In genomic region chr11:103729653-103730052, GRCh38 we compare ENCODE assay signal across 28 cellular contexts.
DNase-seq lines count a peak whose midpoint lies in the region; FAIRE-seq and TF ChIP-seq lines count a peak whose summit lies in the region.
"Had no signal": no experiment of that assay in that cellular context is flagged by ENCODE, and none has a peak within 500 bp of the region (broad histone marks: within the 10 kb centered on the region; RNA-seq: fewer than 3 reads in every experiment).

No MANE protein-coding gene starts in this region.

- H3K36me3 ChIP-seq in DOHH2 (ENCODE audit: control insufficient read depth, low read length) (no peaks in the 10 kb centered on the region), SK-N-MC (ENCODE audit: insufficient read depth, low read length) (no peaks in the 10 kb centered on the region)
- H3K36me3 ChIP-seq: adrenal gland, gastrocnemius medialis, left lung, suprapubic skin had no signal

- no peak overlapping the region for H3K4me3 Mint-ChIP-seq in endothelial cell (ENCODE audit: unreplicated experiment)
- H3K4me3 Mint-ChIP-seq in neural crest cell = no peak overlapping the region
- H3K4me3 Mint-ChIP-seq: CD4-positive, alpha-beta memory T cell; WTC11 had no signal

- H3K9ac ChIP-seq in SK-N-MC (ENCODE audit: insufficient read length) = no peak overlapping the region

- H3K9me3 Mint-ChIP-seq in endothelial cell (ENCODE audit: unreplicated experiment) (peaks cover 22% of the 10 kb centered on the region), neural crest cell (peaks cover 18% of the 10 kb centered on the region)

- H3K9me3 ChIP-seq in DOHH2 (ENCODE audit: control insufficient read depth, insufficient read depth, low read length) (peaks cover 11% of the 10 kb centered on the region; the same call in 1 of the 2 replicates), SK-N-MC (ENCODE audit: low read depth, low read length) (no peaks in the 10 kb centered on the region)
- H3K9me3 ChIP-seq: adrenal gland, gastrocnemius medialis, suprapubic skin had no signal

- H3K79me2 ChIP-seq in DOHH2 (ENCODE audit: control insufficient read depth, low read length) = no peaks in the 10 kb centered on the region

- H3K4me1 ChIP-seq in DOHH2 (ENCODE audit: control insufficient read depth, low read length) = peaks cover 12% of the 10 kb centered on the region
- H3K4me1 ChIP-seq: adrenal gland, gastrocnemius medialis, left lung, suprapubic skin had no signal

- H3K4me2 ChIP-seq in DOHH2 (ENCODE audit: low read length) = 0 out of 2 replicates have a peak overlapping the region, but pooled peaks have one; percentile 4

- DNase-seq in SK-N-MC (ENCODE audit: low read depth, low spot score) (no peak), endothelial cell (ENCODE audit: low spot score) (no peak), neural crest cell (ENCODE audit: low read depth, low spot score) (no peak), EL (no peak), UCSD-AML1 (lab: John Stamatoyannopoulos, UW; ENCODE audit: unreplicated experiment) (no peak), GM12891 (ENCODE audit: insufficient read length, low spot score) (no peak)
- DNase-seq: activated CD4-positive, alpha-beta T cell treated with anti-CD3 and anti-CD28 coated beads, Interleukin-2, amount 50 U/mL, for 1 hour; activated naive CD4-positive, alpha-beta T cell; activated T-cell treated with anti-CD3 and anti-CD28 coated beads, Interleukin-2, amount 50 U/mL, for 48 hours; adrenal gland; CD4-positive, alpha-beta memory T cell; effector memory CD4-positive, alpha-beta T cell; gastrocnemius medialis; hypothalamus; KBM-7; left lung; mesendoderm; NCI-H510A; occipital lobe; SHP77 treated with DMSO at 0.1 percent for 48 hours; stimulated activated CD4-positive, alpha-beta T cell treated with anti-CD3 and anti-CD28 coated beads, Interleukin-15, amount 100 ng/mL, for 24 hours; stimulated activated naive CD4-positive, alpha-beta T cell; T1000 had no signal

- H3K4me1 Mint-ChIP-seq in endothelial cell (ENCODE audit: unreplicated experiment) (peaks cover 17% of the 10 kb centered on the region), neural crest cell (peaks cover 7% of the 10 kb centered on the region)

- H3K27ac Mint-ChIP-seq in endothelial cell (ENCODE audit: unreplicated experiment) = peak overlapping the region; percentile 70
- peak overlapping the region; percentile 81 for H3K27ac Mint-ChIP-seq in neural crest cell (ENCODE audit: unreplicated experiment)
- H3K27ac Mint-ChIP-seq: CD4-positive, alpha-beta memory T cell had no signal

- H4K20me1 ChIP-seq in DOHH2 (ENCODE audit: control insufficient read depth, insufficient read depth, low read depth, low read length) = no peaks in the 10 kb centered on the region

- H3K27ac ChIP-seq in DOHH2 (ENCODE audit: low read depth, low read length) (no peak overlapping the region), SK-N-MC (peak overlapping the region; percentile 78)
- H3K27ac ChIP-seq: coronary artery, gastrocnemius medialis, left lung, suprapubic skin had no signal

- H3F3A ChIP-seq in DOHH2 (ENCODE audit: control insufficient read depth, insufficient read depth) = no peaks in the 10 kb centered on the region

- peaks cover 16% of the 10 kb centered on the region for H3K36me3 Mint-ChIP-seq in endothelial cell (ENCODE audit: low read depth, unreplicated experiment)
- peaks cover 4% of the 10 kb centered on the region for H3K36me3 Mint-ChIP-seq in neural crest cell (ENCODE audit: low read depth)
- H3K36me3 Mint-ChIP-seq: CD4-positive, alpha-beta memory T cell had no signal

- H3K27me3 Mint-ChIP-seq in endothelial cell (ENCODE audit: unreplicated experiment) = peaks cover 1% of the 10 kb centered on the region
- H3K27me3 Mint-ChIP-seq in neural crest cell (ENCODE audit: low read depth) = no peaks in the 10 kb centered on the region
- H3K27me3 Mint-ChIP-seq: CD4-positive, alpha-beta memory T cell had no signal

- TF ChIP-seq CTCF in DOHH2 (IDR thresholded peaks at IDR 0.05; ENCODE audit: low read depth, low read length, poor library complexity, severe bottlenecking) = no peak
- no peak for TF ChIP-seq CTCF in endothelial cell (IDR thresholded peaks at IDR 0.05; ENCODE audit: unreplicated experiment)
- no peak for TF ChIP-seq CTCF in neural crest cell (conservative IDR thresholded peaks at IDR 0.05)

- H3K4me3 ChIP-seq in DOHH2 (ENCODE audit: low read length) = no peak overlapping the region
- H3K4me3 ChIP-seq in SK-N-MC = peak overlapping the region; percentile 37; the same call in 1 of the 2 replicates
- H3K4me3 ChIP-seq: adrenal gland, coronary artery, gastrocnemius medialis, left lung, suprapubic skin had no signal

- FAIRE-seq in GM12891 (lab: Jason Lieb, UNC) = no peak
- FAIRE-seq: HTR-8/SVneo had no signal

- no peak for TF ChIP-seq POLR2A in GM12891 (IDR thresholded peaks at IDR 0.05; ENCODE audit: low read depth, low read length)

- H3K27me3 ChIP-seq in DOHH2 (ENCODE audit: control insufficient read depth, low read length) = no peaks in the 10 kb centered on the region
- H3K27me3 ChIP-seq: adrenal gland, gastrocnemius medialis, left lung, suprapubic skin had no signal

- no peaks in the 10 kb centered on the region for H3K9me2 ChIP-seq in DOHH2 (replicated peaks; ENCODE audit: control insufficient read depth, low read length)

TF ChIP-seq in GM12891, 5 proteins besides CTCF, POLR2A, EP300 and RAD21:
- TF ChIP-seq TAF1 (IDR thresholded peaks at IDR 0.05; ENCODE audit: low read depth, low read length) = no peak
- TF ChIP-seq SPI1 (IDR thresholded peaks at IDR 0.05; ENCODE audit: low read depth, low read length) = no peak
- TF ChIP-seq PAX5 (IDR thresholded peaks at IDR 0.05; ENCODE audit: insufficient read depth, low read length, severe bottlenecking) = no peak
- no peak for TF ChIP-seq POU2F2 (IDR thresholded peaks at IDR 0.05; ENCODE audit: low read depth, low read length)
- TF ChIP-seq POLR2AphosphoS5 (IDR thresholded peaks at IDR 0.05; ENCODE audit: low read depth, low read length) = no peak
